In the genomic region with DNA sequence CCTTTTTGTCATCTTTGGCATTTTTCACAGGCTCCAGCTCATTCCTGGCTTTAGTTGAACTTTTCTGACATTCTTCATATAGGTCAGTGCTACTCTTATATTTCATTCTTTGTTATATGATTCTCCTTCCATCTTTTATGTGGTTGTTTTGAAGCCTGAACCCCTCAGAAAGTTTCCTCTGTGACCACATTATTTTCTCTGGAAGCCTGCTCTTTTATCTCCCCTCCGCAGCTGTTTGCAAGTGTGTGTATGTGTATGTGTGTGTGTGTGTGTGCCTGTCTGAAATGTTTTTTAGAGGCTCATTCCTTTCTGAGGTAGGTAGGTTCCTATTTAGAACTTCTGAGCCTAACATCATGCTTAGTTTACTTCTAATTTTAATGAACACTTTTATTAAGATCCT, we compare ENCODE assay signal across 18 cellular contexts. TPM values are rescaled to one million over a fixed set of nuclear protein-coding genes. Genes with fewer than 3 reads are reported as not detected.
DNase-seq lines count a peak whose midpoint lies in the region; ATAC-seq, FAIRE-seq and TF ChIP-seq lines count a peak whose summit lies in the region.
"Had no signal": no experiment of that assay in that cellular context is flagged by ENCODE, and none has a peak within 500 bp of the region (broad histone marks: within the 10 kb centered on the region; RNA-seq: fewer than 3 reads in every experiment).

No MANE protein-coding gene starts in this region.

- no peak overlapping the region for H3K27ac ChIP-seq in SJCRH30

- H3K36me3 ChIP-seq in SJCRH30 = no peaks in the 10 kb centered on the region
- H3K36me3 ChIP-seq: BE2C, HAP-1 had no signal

- DNase-seq in SJCRH30 (peak; percentile 41 to 67), astrocyte of the hippocampus (ENCODE audit: low read depth, low spot score) (peak; percentile 84), fibroblast of pulmonary artery (ENCODE audit: low read depth) (peak; percentile 4), NCI-H2029 (lab: John Stamatoyannopoulos, UW) (no peak), H54 (ENCODE audit: insufficient read length, low spot score) (no peak)
- DNase-seq in activated CD4-positive, alpha-beta T cell treated with anti-CD3 and anti-CD28 coated beads for 4 hours = no peak
- DNase-seq: BE2C, COR-L47, NCI-H146, NCI-H774 had no signal

- H3K9me3 ChIP-seq in SJCRH30 (replicated peaks) = no peaks in the 10 kb centered on the region
- H3K9me3 ChIP-seq: BE2C, HAP-1 had no signal

- no peak for TF ChIP-seq POLR2A in H54 (IDR thresholded peaks at IDR 0.05; ENCODE audit: low read depth, low read length)

- no peak overlapping the region for H3K4me3 ChIP-seq in SJCRH30
- no peak overlapping the region for H3K4me3 ChIP-seq in fibroblast of pulmonary artery (replicated peaks; ENCODE audit: low read depth, low read length)
- H3K4me3 ChIP-seq: GM12878, HAP-1 had no signal

- H3K4me1 ChIP-seq in SJCRH30 = no peaks in the 10 kb centered on the region
- H3K4me1 ChIP-seq: BE2C, HAP-1 had no signal

- FAIRE-seq in H54 (lab: Jason Lieb, UNC) = no peak
- FAIRE-seq: GM12878, GM18507 had no signal

- ATAC-seq in GM19023 (IDR thresholded peaks at IDR 0.05; ENCODE audit: unreplicated experiment) = no peak
- ATAC-seq: GM12878, Panc1, Right ventricle myocardium inferior, SK-N-SH treated with all-trans-retinoic acid at 6 μM for 48 hours had no signal

- TF ChIP-seq CTCF in fibroblast of pulmonary artery (IDR thresholded peaks at IDR 0.05; ENCODE audit: low read length, missing control alignments) = no peak

- no peaks in the 10 kb centered on the region for H3K27me3 ChIP-seq in SJCRH30
- H3K27me3 ChIP-seq: BE2C had no signal

RNA-seq across cellular contexts. Expression of gene ANO4, which starts 47.6 kb away (rescaled TPM):
- 0.16 and 0.18 TPM in 2 replicates for total RNA-seq in SJCRH30 (2014; rRNA removed; shearing (Covaris generic))
- total RNA-seq: G401, GM12878 had no signal

Comparison
In these comparisons a context has a peak if more than half of its experiments do, and no peak if none do; other contexts are left out.
1. DNase-seq: peak in SJCRH30 (2 of 2), astrocyte of the hippocampus (single experiment) and fibroblast of pulmonary artery (single experiment); none in activated CD4-positive, alpha-beta T cell treated with anti-CD3 and anti-CD28 coated beads for 4 hours (0 of 2), NCI-H2029 (single experiment) and H54 (single experiment).